In genomic region chr15:53880353-53880752, GRCh38 we compare ENCODE assay signal across 19 cellular contexts.
"Had no signal": no experiment of that assay in that cellular context is flagged by ENCODE, and none has a peak within 500 bp of the region (broad histone marks: within the 10 kb centered on the region; RNA-seq: fewer than 3 reads in every experiment).

No MANE protein-coding gene starts in this region.

- H3K9ac ChIP-seq: parathyroid adenoma had no signal

- H3K36me3 Mint-ChIP-seq: activated naive CD4-positive, alpha-beta T cell treated with anti-CD3 and anti-CD28 coated beads, Interleukin-2, amount 50 U/mL, for 24 hours; naive thymus-derived CD8-positive, alpha-beta T cell; WTC11 had no signal

- H3K4me1 ChIP-seq: adrenal gland, esophagus muscularis mucosa, parathyroid adenoma, tibial nerve, uterus had no signal

- H3K4me3 ChIP-seq: adrenal gland, esophagus muscularis mucosa, tibial nerve, uterus had no signal

- H3K4me3 Mint-ChIP-seq: activated CD4-positive, alpha-beta T cell treated with anti-CD3 and anti-CD28 coated beads for 36 hours; activated naive CD4-positive, alpha-beta T cell treated with anti-CD3 and anti-CD28 coated beads, Interleukin-2, amount 50 U/mL, for 24 hours; dendritic cell treated with granulocyte-macrophage colony-stimulating factor and Interleukin-4, amounts not matched to agents 40 ng/mL and 50 ng/mL, for 4 days; naive thymus-derived CD8-positive, alpha-beta T cell; WTC11 had no signal

- H2AFZ ChIP-seq: parathyroid adenoma had no signal

- H3K36me3 ChIP-seq: adrenal gland, esophagus muscularis mucosa, tibial nerve, uterus had no signal

- FAIRE-seq: bronchial epithelial cell, endothelial cell of umbilical vein had no signal

- H3K27me3 Mint-ChIP-seq: activated CD4-positive, alpha-beta T cell treated with anti-CD3 and anti-CD28 coated beads for 36 hours; dendritic cell treated with granulocyte-macrophage colony-stimulating factor and Interleukin-4, amounts not matched to agents 40 ng/mL and 50 ng/mL, for 4 days had no signal

- DNase-seq: activated CD4-positive, alpha-beta T cell treated with anti-CD3 and anti-CD28 coated beads for 36 hours; activated CD4-positive, alpha-beta T cell treated with anti-CD3 and anti-CD28 coated beads, Interleukin-2, amount 50 U/mL, for 48 hours; activated gamma-delta T cell; adrenal gland; effector CD8-positive, alpha-beta T cell; mesendoderm; naive thymus-derived CD8-positive, alpha-beta T cell; stimulated activated CD4-positive, alpha-beta T cell treated with anti-CD3 and anti-CD28 coated beads, Interleukin-2, amount 100 ng/mL, for 24 hours; stimulated activated naive CD8-positive, alpha-beta T cell treated with anti-CD3 and anti-CD28 coated beads, Interleukin-15, Interleukin-2, amounts not matched to agents 100 U/mL and 50 U/mL, for 24 hours; substantia nigra; uterus had no signal

- H3K9me3 Mint-ChIP-seq: activated naive CD4-positive, alpha-beta T cell treated with anti-CD3 and anti-CD28 coated beads, Interleukin-2, amount 50 U/mL, for 24 hours; dendritic cell treated with granulocyte-macrophage colony-stimulating factor and Interleukin-4, amounts not matched to agents 40 ng/mL and 50 ng/mL, for 4 days; WTC11 had no signal

- ATAC-seq: activated CD4-positive, alpha-beta T cell treated with anti-CD3 and anti-CD28 coated beads for 36 hours; naive thymus-derived CD8-positive, alpha-beta T cell; stimulated activated naive CD8-positive, alpha-beta T cell treated with anti-CD3 and anti-CD28 coated beads, Interleukin-15, Interleukin-2, amounts not matched to agents 100 U/mL and 50 U/mL, for 24 hours; WTC11 had no signal

- H3K79me2 ChIP-seq: parathyroid adenoma had no signal

- H3K27me3 ChIP-seq: adrenal gland, esophagus muscularis mucosa, tibial nerve, uterus had no signal

- H3K27ac Mint-ChIP-seq: activated CD4-positive, alpha-beta T cell treated with anti-CD3 and anti-CD28 coated beads for 36 hours; activated naive CD4-positive, alpha-beta T cell treated with anti-CD3 and anti-CD28 coated beads, Interleukin-2, amount 50 U/mL, for 24 hours; dendritic cell treated with granulocyte-macrophage colony-stimulating factor and Interleukin-4, amounts not matched to agents 40 ng/mL and 50 ng/mL, for 4 days; naive thymus-derived CD8-positive, alpha-beta T cell; WTC11 had no signal

- H3K9me3 ChIP-seq: adrenal gland, esophagus muscularis mucosa, tibial nerve, uterus had no signal

- H3K27ac ChIP-seq: adrenal gland, esophagus muscularis mucosa, parathyroid adenoma, tibial nerve, uterus had no signal

- H3K4me1 Mint-ChIP-seq: activated CD4-positive, alpha-beta T cell treated with anti-CD3 and anti-CD28 coated beads for 36 hours; activated naive CD4-positive, alpha-beta T cell treated with anti-CD3 and anti-CD28 coated beads, Interleukin-2, amount 50 U/mL, for 24 hours had no signal
